27 cellular contexts compared by ENCODE assay signal in the genomic region with DNA sequence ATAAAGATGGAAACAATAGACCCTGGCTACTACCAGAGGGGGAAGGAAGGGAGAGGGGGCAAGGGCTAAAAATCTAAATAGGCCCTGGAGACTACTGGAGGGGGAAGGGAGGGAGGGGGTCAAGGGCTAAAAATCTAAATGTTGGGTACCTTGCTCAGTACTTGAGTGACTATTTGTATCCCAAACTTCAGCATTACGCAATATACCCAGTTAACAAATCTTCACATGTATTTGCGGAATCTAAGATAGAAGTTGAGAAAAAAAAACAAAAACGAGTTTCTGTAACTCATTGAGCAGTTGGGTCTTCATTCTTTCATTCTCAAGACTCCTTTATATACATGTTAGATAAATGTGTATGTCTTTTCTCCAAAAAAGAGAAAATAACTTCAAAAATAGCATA.
DNase-seq lines count a peak whose midpoint lies in the region; ATAC-seq, FAIRE-seq and TF ChIP-seq lines count a peak whose summit lies in the region.
"Had no signal": no experiment of that assay in that cellular context is flagged by ENCODE, and none has a peak within 500 bp of the region (broad histone marks: within the 10 kb centered on the region; RNA-seq: fewer than 3 reads in every experiment).

No MANE protein-coding gene starts in this region.

- TF ChIP-seq POLR2A in HepG2 (IDR thresholded peaks at IDR 0.05; ENCODE audit: insufficient read depth in 1 of 2, low read depth in 2 of 2, low read length in 2 of 2): no peak
- no peak for TF ChIP-seq POLR2A in right lobe of liver (IDR thresholded peaks at IDR 0.05)
- no peak for TF ChIP-seq POLR2A in K562 (conservative IDR thresholded peaks at IDR 0.05)

- H3K4me1 Mint-ChIP-seq in osteocyte (ENCODE audit: unreplicated experiment): no peaks in the 10 kb centered on the region
- H3K4me1 Mint-ChIP-seq: CD14-positive monocyte; CD4-positive, alpha-beta memory T cell; CD4-positive, CD25-positive, alpha-beta regulatory T cell; CD8-positive, alpha-beta memory T cell had no signal

- H3K79me2 ChIP-seq in HepG2 (ENCODE audit: insufficient read depth, low read length): no peaks in the 10 kb centered on the region
- H3K79me2 ChIP-seq in K562 (ENCODE audit: control insufficient read depth, insufficient read depth, low read length): no peaks in the 10 kb centered on the region

- H4K20me1 ChIP-seq in HepG2 (ENCODE audit: insufficient read depth, low read length): no peaks in the 10 kb centered on the region
- no peaks in the 10 kb centered on the region for H4K20me1 ChIP-seq in K562 (replicated peaks; ENCODE audit: control insufficient read depth, insufficient read depth, low read length)
- H4K20me1 ChIP-seq: BLaER1 had no signal

- H3K9me3 Mint-ChIP-seq in osteocyte (ENCODE audit: unreplicated experiment): peaks cover 5% of the 10 kb centered on the region

- H3K4me3 Mint-ChIP-seq in osteocyte (ENCODE audit: unreplicated experiment): no peak overlapping the region
- H3K4me3 Mint-ChIP-seq: CD14-positive monocyte; CD4-positive, alpha-beta memory T cell; CD4-positive, CD25-positive, alpha-beta regulatory T cell; CD8-positive, alpha-beta memory T cell had no signal

- no peak overlapping the region for H3K4me3 ChIP-seq in HepG2 (replicated peaks in 1 of 3; ENCODE audit: insufficient read depth in 1 of 3, low read depth in 2 of 3, low read length in 3 of 3)
- no peak overlapping the region for H3K4me3 ChIP-seq in right lobe of liver
- no peak overlapping the region for H3K4me3 ChIP-seq in K562
- no peak overlapping the region for H3K4me3 ChIP-seq in MG63
- H3K4me3 ChIP-seq: BLaER1, GM12878 had no signal

- no peak for TF ChIP-seq RAD21 in HepG2 (CRISPR knock-in tag; IDR thresholded peaks at IDR 0.05)
- no peak for TF ChIP-seq RAD21 in Ishikawa (IDR thresholded peaks at IDR 0.05; ENCODE audit: low read depth)
- no peak for TF ChIP-seq RAD21 in K562 (CRISPR knock-in tag; conservative IDR thresholded peaks at IDR 0.05 in 1 of 2, IDR thresholded peaks at IDR 0.05 in 1 of 2)

- intact Hi-C loops in HepG2 (cut with micrococcal nuclease; ENCODE audit: unreplicated experiment): no loop called here
- intact Hi-C loops in right lobe of liver (cut with DNase I): no loop called here
- intact Hi-C loops in K562 (cut with micrococcal nuclease): no loop called here

- no peaks in the 10 kb centered on the region for H3K36me3 Mint-ChIP-seq in osteocyte (ENCODE audit: unreplicated experiment)
- H3K36me3 Mint-ChIP-seq: CD14-positive monocyte; CD4-positive, alpha-beta memory T cell; CD4-positive, CD25-positive, alpha-beta regulatory T cell; CD8-positive, alpha-beta memory T cell had no signal

- H3K27ac ChIP-seq in HepG2 (ENCODE audit: extremely low read length, insufficient read depth, low read length) (no peak overlapping the region), right lobe of liver (no peak overlapping the region), K562 (ENCODE audit: extremely low read depth, low read depth, low read length) (no peak overlapping the region)
- H3K27ac ChIP-seq: 22Rv1, BLaER1 had no signal

- no peaks in the 10 kb centered on the region for H3K9me1 ChIP-seq in K562 (ENCODE audit: control insufficient read depth, insufficient read depth, low read length)

- WGBS in HepG2 (ENCODE audit: low lambda C conversion rate): 30% methylated on average over 3 of the region's 3 CpGs
- WGBS in right lobe of liver (ENCODE audit: insufficient coverage, low coverage, low lambda C conversion rate, missing lambda C conversion rate): 45% methylated on average over 3 of the region's 3 CpGs
- 0% methylated on average over 3 of the region's 3 CpGs for WGBS in K562 (ENCODE audit: insufficient coverage, low coverage, missing lambda C conversion rate)

- H3K9me3 ChIP-seq in HepG2 (ENCODE audit: low read length): peaks cover 78% of the 10 kb centered on the region
- H3K9me3 ChIP-seq in right lobe of liver: no peaks in the 10 kb centered on the region
- 0 out of 2 replicates have a peak, but pooled peaks cover 3% of the 10 kb centered on the region for H3K9me3 ChIP-seq in K562 (replicated peaks; ENCODE audit: control insufficient read depth, insufficient read depth, low read depth, low read length)
- no peaks in the 10 kb centered on the region for H3K9me3 ChIP-seq in MG63
- H3K9me3 ChIP-seq: BE2C, BLaER1 had no signal

- H3K36me3 ChIP-seq in HepG2 (replicated peaks in 1 of 2; ENCODE audit: control insufficient read depth in 1 of 2, insufficient read depth in 2 of 2, low read length in 2 of 2): no peaks in the 10 kb centered on the region
- no peaks in the 10 kb centered on the region for H3K36me3 ChIP-seq in right lobe of liver
- no peaks in the 10 kb centered on the region for H3K36me3 ChIP-seq in K562 (ENCODE audit: control insufficient read depth, insufficient read depth, low read length)
- H3K36me3 ChIP-seq in MG63: no peaks in the 10 kb centered on the region
- H3K36me3 ChIP-seq: BE2C, BLaER1 had no signal

- H3K27ac Mint-ChIP-seq in osteocyte (ENCODE audit: unreplicated experiment): no peak overlapping the region
- H3K27ac Mint-ChIP-seq: CD14-positive monocyte; CD4-positive, alpha-beta memory T cell; CD4-positive, CD25-positive, alpha-beta regulatory T cell; CD8-positive, alpha-beta memory T cell had no signal

- H3K27me3 ChIP-seq in HepG2 (ENCODE audit: control insufficient read depth in 1 of 2, insufficient read depth in 2 of 2, low read length in 2 of 2): no peaks in the 10 kb centered on the region
- no peaks in the 10 kb centered on the region for H3K27me3 ChIP-seq in right lobe of liver
- no peaks in the 10 kb centered on the region for H3K27me3 ChIP-seq in K562 (ENCODE audit: control insufficient read depth in 2 of 2, insufficient read depth in 2 of 2, low read length in 2 of 2)
- no peaks in the 10 kb centered on the region for H3K27me3 ChIP-seq in MG63
- H3K27me3 ChIP-seq: BE2C, BLaER1 had no signal

- BruUV-seq in HepG2 (replicated peaks; lab: Mats Ljungman, UMichigan) (no TSS peak), K562 (replicated peaks; lab: Mats Ljungman, UMichigan) (no TSS peak)

- POLR2A ChIA-PET in HepG2 (lab: Yijun Ruan, JAX): no interaction called here
- POLR2A ChIA-PET in K562 (lab: Yijun Ruan, JAX): no interaction called here

- ATAC-seq in HepG2 (no peak), right lobe of liver (no peak), K562 (no peak)
- ATAC-seq: GM12878 had no signal

- no peak for TF ChIP-seq EP300 in HepG2 (IDR thresholded peaks at IDR 0.05; ENCODE audit: low read depth in 2 of 2, low read length in 2 of 2)
- TF ChIP-seq EP300 in HepG2 (CRISPR knock-in tag; IDR thresholded peaks at IDR 0.05; ENCODE audit: borderline replicate concordance): no peak
- no peak for TF ChIP-seq EP300 in Ishikawa (IDR thresholded peaks at IDR 0.05; ENCODE audit: borderline replicate concordance)
- TF ChIP-seq EP300 in K562 (IDR thresholded peaks at IDR 0.05; ENCODE audit: low read length): no peak

- H3K4me1 ChIP-seq in HepG2 (ENCODE audit: insufficient read depth, low read length) (no peaks in the 10 kb centered on the region), right lobe of liver (no peaks in the 10 kb centered on the region), K562 (replicated peaks in 1 of 2; ENCODE audit: control insufficient read depth in 2 of 2, insufficient read depth in 2 of 2, low read length in 2 of 2) (no peaks in the 10 kb centered on the region)
- H3K4me1 ChIP-seq: BE2C, BLaER1 had no signal

- no peak for TF ChIP-seq CTCF in HepG2 (CRISPR knock-in tag; IDR thresholded peaks at IDR 0.05)
- no peak for TF ChIP-seq CTCF in right lobe of liver (IDR thresholded peaks at IDR 0.05)
- no peak for TF ChIP-seq CTCF in K562 (IDR thresholded peaks at IDR 0.05 in 2 of 3, conservative IDR thresholded peaks at IDR 0.05 in 1 of 3; ENCODE audit: insufficient read depth in 2 of 3, low read depth in 1 of 3, low read length in 3 of 3)
- TF ChIP-seq CTCF in osteocyte (IDR thresholded peaks at IDR 0.05): no peak

- CTCF ChIA-PET in HepG2 (lab: Yijun Ruan, JAX; ENCODE audit: low intra/inter-chr PET ratio, low total read pairs): no interaction called here
- CTCF ChIA-PET in K562 (lab: Yijun Ruan, JAX; ENCODE audit: low intra/inter-chr PET ratio): no interaction called here

- H2AFZ ChIP-seq in HepG2 (ENCODE audit: low read length) (no peak overlapping the region), K562 (ENCODE audit: low read depth, low read length) (no peak overlapping the region)

- H3K9ac ChIP-seq in HepG2 (ENCODE audit: insufficient read depth, low read depth, low read length) (no peak overlapping the region), K562 (ENCODE audit: insufficient read depth in 1 of 2, low read depth in 2 of 2, low read length in 2 of 2) (no peak overlapping the region)
- H3K9ac ChIP-seq: BLaER1 had no signal

- in situ Hi-C loops in HepG2 (cut with HindIII; ENCODE audit: extremely low pct_ligation_motif_present, low pct_unique_long_range_greater_than_20kb): no loop called here
- in situ Hi-C loops in K562 (cut with MboI): no loop called here

- DNase-seq in HepG2 (ENCODE audit: low spot score) (no peak), right lobe of liver (no peak), K562 (ENCODE audit: extremely low read depth in 1 of 4, low spot score in 3 of 4) (no peak), MG63 (no peak), osteocyte (ENCODE audit: extremely low spot score, unreplicated experiment) (no peak), NCI-H1930 (lab: John Stamatoyannopoulos, UW) (no peak)
- DNase-seq: ACHN; BE2C; C1 segment of cervical spinal cord; CD4-positive, alpha-beta memory T cell; CD4-positive, CD25-positive, alpha-beta regulatory T cell; CD8-positive, alpha-beta memory T cell; COR-L47; DMS 273 treated with DMSO at 0.1 percent for 48 hours; DMS153; DMS53; DMS79; DND-41; EL; GDM1 had no signal

- FAIRE-seq in HepG2 (lab: Jason Lieb, UNC) (no peak), K562 (lab: Jason Lieb, UNC) (no peak)
- FAIRE-seq: GM12878, GM12892, GM18507 had no signal

- peaks cover 12% of the 10 kb centered on the region for H3K27me3 Mint-ChIP-seq in osteocyte (ENCODE audit: unreplicated experiment)
- H3K27me3 Mint-ChIP-seq: CD4-positive, alpha-beta memory T cell; CD4-positive, CD25-positive, alpha-beta regulatory T cell; CD8-positive, alpha-beta memory T cell had no signal

- no peak overlapping the region for H3K4me2 ChIP-seq in HepG2 (ENCODE audit: low read depth, low read length)
- H3K4me2 ChIP-seq in K562 (ENCODE audit: insufficient read depth, low read length): no peak overlapping the region
- H3K4me2 ChIP-seq: BLaER1 had no signal

TF ChIP-seq in HepG2, 621 proteins besides CTCF, POLR2A, EP300 and RAD21 (continues in another document):
- TF ChIP-seq CHD2 (IDR thresholded peaks at IDR 0.05; ENCODE audit: low read depth, low read length): no peak
- no peak for TF ChIP-seq GTF3A (CRISPR knock-in tag; conservative IDR thresholded peaks at IDR 0.05)

TF ChIP-seq in Ishikawa, 13 proteins besides CTCF, POLR2A, EP300 and RAD21:
- TF ChIP-seq ZBTB7A (IDR thresholded peaks at IDR 0.05; ENCODE audit: low read depth): no peak
- peak; percentile 46; the same call in 1 of the 2 replicates for TF ChIP-seq CEBPB (IDR thresholded peaks at IDR 0.05)

TF ChIP-seq in K562, 482 proteins besides CTCF, POLR2A, EP300 and RAD21 (continues in another document):
- TF ChIP-seq CEBPB (tag; IDR thresholded peaks at IDR 0.05): peak; percentile 53; the same call in 1 of the 2 replicates
- no peak for TF ChIP-seq HIVEP1 (CRISPR knock-in tag; IDR thresholded peaks at IDR 0.05)
- no peak for TF ChIP-seq ZNF586 (CRISPR knock-in tag; conservative IDR thresholded peaks at IDR 0.05)
- TF ChIP-seq NFE2L1 (tag; IDR thresholded peaks at IDR 0.05; ENCODE audit: borderline replicate concordance, low read depth): no peak
- TF ChIP-seq CCAR2 (IDR thresholded peaks at IDR 0.05; ENCODE audit: low read depth, low read length): no peak

Comparison
In these comparisons a context has a peak if more than half of its experiments do, and no peak if none do; other contexts are left out.
1. Of the 241 proteins assayed by ChIP-seq in both HepG2 and K562: peak only in HepG2: none; only in K562: CEBPG; in both: CEBPB; in neither: 239.